In the genomic region with DNA sequence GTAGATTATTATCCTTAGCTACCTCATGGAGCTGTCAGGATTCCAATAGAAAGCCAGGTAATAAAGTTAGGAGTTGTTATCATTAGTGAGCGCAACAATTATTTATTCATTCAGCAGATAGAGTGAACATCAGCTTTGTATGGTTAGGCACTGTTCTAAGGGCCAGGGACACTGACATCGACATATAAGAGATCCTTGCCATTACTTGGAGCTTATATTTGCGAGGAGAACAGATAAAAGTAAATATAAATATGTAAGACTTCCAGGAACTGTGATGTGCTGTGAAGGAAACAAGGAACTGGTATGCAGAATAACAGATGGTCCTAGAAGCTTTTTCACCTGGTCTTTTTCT, we compare ENCODE assay signal across 8 cellular contexts. TPM values are rescaled to one million over a fixed set of nuclear protein-coding genes. Genes with fewer than 3 reads are reported as not detected.
DNase-seq lines count a peak whose midpoint lies in the region; ATAC-seq and TF ChIP-seq lines count a peak whose summit lies in the region.

No MANE protein-coding gene starts in this region.

- DNase-seq in CD4-positive, alpha-beta memory T cell = no peak
- DNase-seq in OCI-LY7 (ENCODE audit: low spot score) (no peak), endothelial cell (ENCODE audit: low spot score) (no peak), neuronal stem cell (ENCODE audit: low spot score) (no peak), NCI-H146 treated with DMSO at 0.1 percent for 48 hours (lab: John Stamatoyannopoulos, UW; ENCODE audit: unreplicated experiment) (no peak), NOMO-1 treated with dmso at 0.1 percent for 144 hours (lab: John Stamatoyannopoulos, UW; ENCODE audit: unreplicated experiment) (no peak)
- DNase-seq in activated CD4-positive, CD25-positive, alpha-beta regulatory T cell (lab: John Stamatoyannopoulos, UW) = no peak

- no peak overlapping the region for H3K18ac ChIP-seq in neuronal stem cell (ENCODE audit: low read length)

- no peak overlapping the region for H3K9ac ChIP-seq in neuronal stem cell (ENCODE audit: low read depth, low read length, poor library complexity)

- H3K79me2 ChIP-seq in OCI-LY7 (ENCODE audit: insufficient read depth, low read depth, low read length) = peaks cover 90% of the 10 kb centered on the region

- H3K27me3 ChIP-seq in CD4-positive, alpha-beta memory T cell (ENCODE audit: insufficient read depth, low read length) = no peaks in the 10 kb centered on the region
- H3K27me3 ChIP-seq in neuronal stem cell (ENCODE audit: control insufficient read depth in 3 of 3, insufficient read depth in 3 of 3, low read depth in 1 of 3, low read length in 3 of 3) = no peaks in the 10 kb centered on the region

- no peak overlapping the region for H3K4ac ChIP-seq in neuronal stem cell (ENCODE audit: low read length)

- no peak overlapping the region for H2BK5ac ChIP-seq in neuronal stem cell (ENCODE audit: low read length)

- peak overlapping the region; percentile 97 for H3K27ac ChIP-seq in CD4-positive, alpha-beta memory T cell (ENCODE audit: low read depth, low read length)
- peak overlapping the region; percentile 52 for H3K27ac ChIP-seq in OCI-LY7 (ENCODE audit: low read depth, low read length, poor library complexity, severe bottlenecking)
- H3K27ac ChIP-seq in neuronal stem cell (replicated peaks; ENCODE audit: low read length) = no peak overlapping the region

- CTCF ChIA-PET in CD4-positive, alpha-beta memory T cell (lab: Charles Lee; ENCODE audit: partially characterized antibody) = interaction anchor here (0.8 to 3.3 kb wide), 9 partner anchors 25 to 528 kb away, joined by 3 to 21 read pairs (median 5); a partner anchor contains a TSS
- CTCF ChIA-PET in OCI-LY7 (lab: Charles Lee; ENCODE audit: unreplicated experiment) = interaction anchor here (0.6 to 1.2 kb wide), 3 partner anchors 24 to 56 kb away, joined by 3 to 4 read pairs (median 3); no protein-coding TSS in a partner anchor

- H3K23ac ChIP-seq in neuronal stem cell (ENCODE audit: low read depth, low read length, poor library complexity) = no peak overlapping the region

- peaks cover 22 to 48% of the 10 kb centered on the region in 2 donors for H3K36me3 Mint-ChIP-seq in CD4-positive, alpha-beta memory T cell
- peaks cover 12% of the 10 kb centered on the region for H3K36me3 Mint-ChIP-seq in endothelial cell (ENCODE audit: low read depth, unreplicated experiment)

- H3K4me3 Mint-ChIP-seq in CD4-positive, alpha-beta memory T cell = peak overlapping the region; percentile 92 to 99 (median 97)
- peak overlapping the region; percentile 98 for H3K4me3 Mint-ChIP-seq in endothelial cell (ENCODE audit: unreplicated experiment)

- no peak overlapping the region for H3K14ac ChIP-seq in neuronal stem cell (ENCODE audit: low read length)

- H3K9me2 ChIP-seq in OCI-LY7 (ENCODE audit: insufficient read depth, low read length) = no peaks in the 10 kb centered on the region

- no peak overlapping the region for H2BK12ac ChIP-seq in neuronal stem cell (ENCODE audit: low read length)

- H2AFZ ChIP-seq in OCI-LY7 (ENCODE audit: low read length) = peak overlapping the region; percentile 90
- peak overlapping the region; percentile 96 for H2AFZ ChIP-seq in neuronal stem cell (ENCODE audit: low read length)

- POLR2A ChIA-PET in CD4-positive, alpha-beta memory T cell (lab: Charles Lee; ENCODE audit: partially characterized antibody) = interaction anchor here (0.7 to 9.8 kb wide), 32 partner anchors 9 to 1516 kb away, joined by 3 to 270 read pairs (median 6); a partner anchor contains a TSS
- POLR2A ChIA-PET in OCI-LY7 (lab: Charles Lee) = interaction anchor here (0.5 to 2.2 kb wide), 9 partner anchors 9 to 319 kb away, joined by 3 to 20 read pairs (median 4); a partner anchor contains a TSS

- peaks cover 52% of the 10 kb centered on the region for H3K4me1 ChIP-seq in CD4-positive, alpha-beta memory T cell (ENCODE audit: insufficient read depth, low read length)
- peaks cover 51% of the 10 kb centered on the region for H3K4me1 ChIP-seq in OCI-LY7 (ENCODE audit: insufficient read depth, low read length, poor library complexity, severe bottlenecking)
- peaks cover 4 to 14% of the 10 kb centered on the region in 2 donors for H3K4me1 ChIP-seq in neuronal stem cell (ENCODE audit: control insufficient read depth in 2 of 2, insufficient read depth in 1 of 2, low read depth in 1 of 2, low read length in 2 of 2)

- peaks cover 25% of the 10 kb centered on the region for H3K36me3 ChIP-seq in CD4-positive, alpha-beta memory T cell (ENCODE audit: insufficient read depth, low read length)
- H3K36me3 ChIP-seq in OCI-LY7 (ENCODE audit: insufficient read depth, low read length) = peaks cover 33% of the 10 kb centered on the region
- peaks cover 9 to 42% of the 10 kb centered on the region in 2 donors for H3K36me3 ChIP-seq in neuronal stem cell (replicated peaks in 1 of 2; ENCODE audit: control insufficient read depth in 2 of 2, insufficient read depth in 2 of 2, low read length in 2 of 2)

- H3K9me3 Mint-ChIP-seq in CD4-positive, alpha-beta memory T cell = peaks cover 0 to 6% (median 0%) of the 10 kb centered on the region in 8 donors
- no peaks in the 10 kb centered on the region for H3K9me3 Mint-ChIP-seq in endothelial cell (ENCODE audit: unreplicated experiment)

- no peak for ATAC-seq in HG03457 (IDR thresholded peaks at IDR 0.05; ENCODE audit: unreplicated experiment)

- no peak overlapping the region for H4K91ac ChIP-seq in neuronal stem cell (ENCODE audit: low read depth, low read length, poor library complexity)

- H3K27ac Mint-ChIP-seq in CD4-positive, alpha-beta memory T cell = peak overlapping the region; percentile 93 to 100 (median 99)
- peak overlapping the region; percentile 100 for H3K27ac Mint-ChIP-seq in endothelial cell (ENCODE audit: unreplicated experiment)

- peaks cover 16% of the 10 kb centered on the region for H4K20me1 ChIP-seq in OCI-LY7 (ENCODE audit: insufficient read depth, low read length)

- BruUV-seq in OCI-LY7 (replicated peaks; lab: Mats Ljungman, UMichigan) = TSS peak; percentile 86

- H4K8ac ChIP-seq in neuronal stem cell (ENCODE audit: low read depth, low read length) = no peak overlapping the region

- no CpG with 5 or more reads among the region's 3 CpGs for WGBS in neuronal stem cell (ENCODE audit: extremely low coverage in 2 of 2, insufficient read length in 2 of 2, insufficient replicate concordance in 1 of 2), 2 donors

- no peak overlapping the region for H2AK5ac ChIP-seq in neuronal stem cell (ENCODE audit: low read depth, low read length)

- H3K79me1 ChIP-seq in neuronal stem cell (ENCODE audit: low read depth, low read length) = no peaks in the 10 kb centered on the region

- no peaks in the 10 kb centered on the region for H3K9me3 ChIP-seq in CD4-positive, alpha-beta memory T cell (ENCODE audit: control insufficient read depth in 1 of 2, low read length in 2 of 2)
- H3K9me3 ChIP-seq in OCI-LY7 (ENCODE audit: low read length) = no peaks in the 10 kb centered on the region
- H3K9me3 ChIP-seq in neuronal stem cell (replicated peaks in 1 of 2; ENCODE audit: control insufficient read depth in 2 of 2, insufficient read depth in 1 of 2, low read depth in 1 of 2, low read length in 2 of 2) = no peaks in the 10 kb centered on the region

- peak overlapping the region; percentile 70 to 81 for H3K4me3 ChIP-seq in CD4-positive, alpha-beta memory T cell (ENCODE audit: low read length in 2 of 2)
- H3K4me3 ChIP-seq in OCI-LY7 (ENCODE audit: low read depth, low read length, poor library complexity, severe bottlenecking) (peak overlapping the region; percentile 91), neuronal stem cell (ENCODE audit: low read length in 2 of 2) (peak overlapping the region; percentile 91 to 92)

- H3K4me1 Mint-ChIP-seq in CD4-positive, alpha-beta memory T cell = peaks cover 56 to 81% (median 63%) of the 10 kb centered on the region in 4 donors
- peaks cover 45% of the 10 kb centered on the region for H3K4me1 Mint-ChIP-seq in endothelial cell (ENCODE audit: unreplicated experiment)

- H2BK15ac ChIP-seq in neuronal stem cell (ENCODE audit: low read length) = no peak overlapping the region

- H2BK120ac ChIP-seq in neuronal stem cell (ENCODE audit: low read depth, low read length) = no peak overlapping the region

- intact Hi-C loops in CD4-positive, alpha-beta memory T cell (cut with micrococcal nuclease) = loop anchor here (2.0 to 5.0 kb wide), 4 partner anchors 18 to 1338 kb away; a partner anchor contains a TSS
- intact Hi-C loops in OCI-LY7 (cut with micrococcal nuclease; ENCODE audit: unreplicated experiment) = loop anchor here (5.0 kb wide), 1 partner anchor 768 kb away; a partner anchor contains a TSS

- peak overlapping the region; percentile 84 for H3K4me2 ChIP-seq in OCI-LY7 (ENCODE audit: low read length)
- peak overlapping the region; percentile 55 for H3K4me2 ChIP-seq in neuronal stem cell (ENCODE audit: insufficient read depth, low read length, poor library complexity, severe bottlenecking)

- H3K27me3 Mint-ChIP-seq in CD4-positive, alpha-beta memory T cell = no peaks in the 10 kb centered on the region
- H3K27me3 Mint-ChIP-seq in endothelial cell (ENCODE audit: unreplicated experiment) = peaks cover 12% of the 10 kb centered on the region

- TF ChIP-seq CTCF in OCI-LY7 (conservative IDR thresholded peaks at IDR 0.05; ENCODE audit: low read length) (no peak), endothelial cell (IDR thresholded peaks at IDR 0.05; ENCODE audit: unreplicated experiment) (no peak)

RNA-seq across cellular contexts. Expression of a gene that starts 0.5 kb away (rescaled TPM):
- 1 to 10 TPM; 7.2 to 8.2 TPM for total RNA-seq in CD4-positive, alpha-beta memory T cell
- 10 to 100 TPM; 22.1 to 30.7 TPM for polyA plus RNA-seq in CD4-positive, alpha-beta memory T cell
- 12.4 and 15.6 TPM in 2 replicates for total RNA-seq in OCI-LY7 (2014; rRNA removed; shearing (Covaris generic))
- total RNA-seq in OCI-LY7 (2022) (21.0 and 21.9 TPM in 2 replicates), endothelial cell (ENCODE audit: unreplicated experiment) (14.7 TPM)
- polyA plus RNA-seq in neuronal stem cell (2013, experiment 1 of 2) = 30.5 TPM
- polyA plus RNA-seq in neuronal stem cell (2013, experiment 2 of 2) = 31.6 TPM

RNA-seq across cellular contexts. Expression of a gene that starts 0.7 kb away (rescaled TPM):
- total RNA-seq in CD4-positive, alpha-beta memory T cell = 100 to 1,000 TPM; 104 to 108 TPM
- polyA plus RNA-seq in CD4-positive, alpha-beta memory T cell = 10 to 100 TPM; 32.9 to 57.5 TPM
- total RNA-seq in OCI-LY7 (2014; rRNA removed; shearing (Covaris generic)) = 22.7 and 30.2 TPM in 2 replicates
- total RNA-seq in OCI-LY7 (2022) (38.6 and 44.1 TPM in 2 replicates), endothelial cell (ENCODE audit: unreplicated experiment) (35.6 TPM)
- 22.9 TPM for polyA plus RNA-seq in neuronal stem cell (2013, experiment 1 of 2)
- 23.6 TPM for polyA plus RNA-seq in neuronal stem cell (2013, experiment 2 of 2)

RNA-seq across cellular contexts. Expression of a gene that starts 54.2 kb away (rescaled TPM):
- total RNA-seq in CD4-positive, alpha-beta memory T cell = 10 to 100 TPM; 69.3 to 69.7 TPM
- polyA plus RNA-seq in CD4-positive, alpha-beta memory T cell = 100 to 1,000 TPM in 1 of 2 donors, 10 to 100 TPM in 1; 83.8 to 143 TPM
- total RNA-seq in OCI-LY7 (2014; rRNA removed; shearing (Covaris generic)) = 22.2 and 23.3 TPM in 2 replicates
- total RNA-seq in OCI-LY7 (2022) (19.6 and 19.7 TPM in 2 replicates), endothelial cell (ENCODE audit: unreplicated experiment) (31.9 TPM)
- 17.2 TPM for polyA plus RNA-seq in neuronal stem cell (2013, experiment 1 of 2)
- polyA plus RNA-seq in neuronal stem cell (2013, experiment 2 of 2) = 17.7 TPM

RNA-seq across cellular contexts. Expression of a gene that starts 54.4 kb away (rescaled TPM):
- 1 to 10 TPM; 7.5 to 9.3 TPM for total RNA-seq in CD4-positive, alpha-beta memory T cell
- polyA plus RNA-seq in CD4-positive, alpha-beta memory T cell = 10 to 100 TPM; 17.4 to 17.5 TPM
- total RNA-seq in OCI-LY7 (2014; rRNA removed; shearing (Covaris generic)) = 19.8 and 24.7 TPM in 2 replicates
- total RNA-seq in OCI-LY7 (2022) (26.9 and 27.1 TPM in 2 replicates), endothelial cell (ENCODE audit: unreplicated experiment) (11.1 TPM)
- 11.8 TPM for polyA plus RNA-seq in neuronal stem cell (2013, experiment 1 of 2)
- polyA plus RNA-seq in neuronal stem cell (2013, experiment 2 of 2) = 11.6 TPM
